In genomic region chr22:45638834-45639746, GRCh38 we compare ENCODE assay signal across 1 cellular context.
A peak's percentile ranks its signal among the peaks of the same experiment; 100 is the strongest.
TF ChIP-seq lines count a peak whose summit lies in the region.

No MANE protein-coding gene starts in this region.

TF ChIP-seq in HepG2, 621 proteins besides CTCF, POLR2A, EP300 and RAD21 (continued from another document and continues in another):
- TF ChIP-seq, protein P1, sequence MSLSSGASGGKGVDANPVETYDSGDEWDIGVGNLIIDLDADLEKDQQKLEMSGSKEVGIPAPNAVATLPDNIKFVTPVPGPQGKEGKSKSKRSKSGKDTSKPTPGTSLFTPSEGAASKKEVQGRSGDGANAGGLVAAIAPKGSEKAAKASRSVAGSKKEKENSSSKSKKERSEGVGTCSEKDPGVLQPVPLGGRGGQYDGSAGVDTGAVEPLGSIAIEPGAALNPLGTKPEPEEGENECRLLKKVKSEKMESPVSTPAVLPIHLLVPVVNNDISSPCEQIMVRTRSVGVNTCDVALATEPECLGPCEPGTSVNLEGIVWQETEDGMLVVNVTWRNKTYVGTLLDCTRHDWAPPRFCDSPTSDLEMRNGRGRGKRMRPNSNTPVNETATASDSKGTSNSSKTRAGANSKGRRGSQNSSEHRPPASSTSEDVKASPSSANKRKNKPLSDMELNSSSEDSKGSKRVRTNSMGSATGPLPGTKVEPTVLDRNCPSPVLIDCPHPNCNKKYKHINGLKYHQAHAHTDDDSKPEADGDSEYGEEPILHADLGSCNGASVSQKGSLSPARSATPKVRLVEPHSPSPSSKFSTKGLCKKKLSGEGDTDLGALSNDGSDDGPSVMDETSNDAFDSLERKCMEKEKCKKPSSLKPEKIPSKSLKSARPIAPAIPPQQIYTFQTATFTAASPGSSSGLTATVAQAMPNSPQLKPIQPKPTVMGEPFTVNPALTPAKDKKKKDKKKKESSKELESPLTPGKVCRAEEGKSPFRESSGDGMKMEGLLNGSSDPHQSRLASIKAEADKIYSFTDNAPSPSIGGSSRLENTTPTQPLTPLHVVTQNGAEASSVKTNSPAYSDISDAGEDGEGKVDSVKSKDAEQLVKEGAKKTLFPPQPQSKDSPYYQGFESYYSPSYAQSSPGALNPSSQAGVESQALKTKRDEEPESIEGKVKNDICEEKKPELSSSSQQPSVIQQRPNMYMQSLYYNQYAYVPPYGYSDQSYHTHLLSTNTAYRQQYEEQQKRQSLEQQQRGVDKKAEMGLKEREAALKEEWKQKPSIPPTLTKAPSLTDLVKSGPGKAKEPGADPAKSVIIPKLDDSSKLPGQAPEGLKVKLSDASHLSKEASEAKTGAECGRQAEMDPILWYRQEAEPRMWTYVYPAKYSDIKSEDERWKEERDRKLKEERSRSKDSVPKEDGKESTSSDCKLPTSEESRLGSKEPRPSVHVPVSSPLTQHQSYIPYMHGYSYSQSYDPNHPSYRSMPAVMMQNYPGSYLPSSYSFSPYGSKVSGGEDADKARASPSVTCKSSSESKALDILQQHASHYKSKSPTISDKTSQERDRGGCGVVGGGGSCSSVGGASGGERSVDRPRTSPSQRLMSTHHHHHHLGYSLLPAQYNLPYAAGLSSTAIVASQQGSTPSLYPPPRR (CRISPR knock-in tag; IDR thresholded peaks at IDR 0.05; ENCODE audit: borderline replicate concordance) = peak; percentile 49; the same call in 1 of the 2 replicates
- TF ChIP-seq ZBTB26 (CRISPR knock-in tag; IDR thresholded peaks at IDR 0.05; ENCODE audit: borderline replicate concordance) (no peak; the same call in 1 of the 2 replicates), BCL6 (CRISPR knock-in tag; IDR thresholded peaks at IDR 0.05) (peak; percentile 50), TOPORS (CRISPR knock-in tag; IDR thresholded peaks at IDR 0.05) (no peak), EED (CRISPR knock-in tag; IDR thresholded peaks at IDR 0.05) (no peak), HOXA9 (CRISPR knock-in tag; IDR thresholded peaks at IDR 0.05; ENCODE audit: borderline replicate concordance) (no peak), CEBPB (IDR thresholded peaks at IDR 0.05; ENCODE audit: borderline replicate concordance, low read depth, low read length) (peak; percentile 75), ZBTB42 (CRISPR knock-in tag; IDR thresholded peaks at IDR 0.05) (no peak), MTA3 (CRISPR knock-in tag; IDR thresholded peaks at IDR 0.05) (no peak), KLF15 (CRISPR knock-in tag; IDR thresholded peaks at IDR 0.05; ENCODE audit: borderline replicate concordance) (no peak), IRF9 (CRISPR knock-in tag; IDR thresholded peaks at IDR 0.05; ENCODE audit: borderline replicate concordance) (no peak), SP2 (CRISPR knock-in tag; IDR thresholded peaks at IDR 0.05) (no peak), ERF (CRISPR knock-in tag; IDR thresholded peaks at IDR 0.05) (0 out of 2 replicates have a peak, but pooled peaks have one; percentile 54), ZMYM2 (CRISPR knock-in tag; IDR thresholded peaks at IDR 0.05) (no peak), HDAC2 (CRISPR knock-in tag; IDR thresholded peaks at IDR 0.05) (peak; percentile 24; the same call in 1 of the 2 replicates), FOXA3 (CRISPR knock-in tag; IDR thresholded peaks at IDR 0.05) (no peak), IKZF1 (IDR thresholded peaks at IDR 0.05) (no peak), FOXP4 (CRISPR knock-in tag; IDR thresholded peaks at IDR 0.05) (no peak), MLX (CRISPR knock-in tag; IDR thresholded peaks at IDR 0.05) (no peak), PAWR (CRISPR knock-in tag; IDR thresholded peaks at IDR 0.05; ENCODE audit: borderline replicate concordance) (no peak), ZNF816 (CRISPR knock-in tag; IDR thresholded peaks at IDR 0.05; ENCODE audit: borderline replicate concordance) (no peak), CCDC6 (CRISPR knock-in tag; IDR thresholded peaks at IDR 0.05) (no peak), ZNF20 (CRISPR knock-in tag; IDR thresholded peaks at IDR 0.05) (no peak), FOXA1 (IDR thresholded peaks at IDR 0.05) (no peak), FOXA1 (CRISPR knock-in tag; IDR thresholded peaks at IDR 0.05) (no peak), NRL (CRISPR knock-in tag; IDR thresholded peaks at IDR 0.05; ENCODE audit: borderline replicate concordance) (0 out of 2 replicates have a peak, but pooled peaks have one; percentile 35), ZNF253 (CRISPR knock-in tag; IDR thresholded peaks at IDR 0.05; ENCODE audit: borderline replicate concordance) (no peak), ZNF337 (CRISPR knock-in tag; IDR thresholded peaks at IDR 0.05; ENCODE audit: borderline replicate concordance, low read depth) (no peak), ZNF124 (CRISPR knock-in tag; IDR thresholded peaks at IDR 0.05) (no peak), PHB2 (IDR thresholded peaks at IDR 0.05; ENCODE audit: partially characterized antibody) (no peak), ZNF883 (CRISPR knock-in tag; IDR thresholded peaks at IDR 0.05; ENCODE audit: not compliant biosample characterization) (no peak), SIN3B (IDR thresholded peaks at IDR 0.05; ENCODE audit: low read length) (no peak)
- TF ChIP-seq, protein P2, sequence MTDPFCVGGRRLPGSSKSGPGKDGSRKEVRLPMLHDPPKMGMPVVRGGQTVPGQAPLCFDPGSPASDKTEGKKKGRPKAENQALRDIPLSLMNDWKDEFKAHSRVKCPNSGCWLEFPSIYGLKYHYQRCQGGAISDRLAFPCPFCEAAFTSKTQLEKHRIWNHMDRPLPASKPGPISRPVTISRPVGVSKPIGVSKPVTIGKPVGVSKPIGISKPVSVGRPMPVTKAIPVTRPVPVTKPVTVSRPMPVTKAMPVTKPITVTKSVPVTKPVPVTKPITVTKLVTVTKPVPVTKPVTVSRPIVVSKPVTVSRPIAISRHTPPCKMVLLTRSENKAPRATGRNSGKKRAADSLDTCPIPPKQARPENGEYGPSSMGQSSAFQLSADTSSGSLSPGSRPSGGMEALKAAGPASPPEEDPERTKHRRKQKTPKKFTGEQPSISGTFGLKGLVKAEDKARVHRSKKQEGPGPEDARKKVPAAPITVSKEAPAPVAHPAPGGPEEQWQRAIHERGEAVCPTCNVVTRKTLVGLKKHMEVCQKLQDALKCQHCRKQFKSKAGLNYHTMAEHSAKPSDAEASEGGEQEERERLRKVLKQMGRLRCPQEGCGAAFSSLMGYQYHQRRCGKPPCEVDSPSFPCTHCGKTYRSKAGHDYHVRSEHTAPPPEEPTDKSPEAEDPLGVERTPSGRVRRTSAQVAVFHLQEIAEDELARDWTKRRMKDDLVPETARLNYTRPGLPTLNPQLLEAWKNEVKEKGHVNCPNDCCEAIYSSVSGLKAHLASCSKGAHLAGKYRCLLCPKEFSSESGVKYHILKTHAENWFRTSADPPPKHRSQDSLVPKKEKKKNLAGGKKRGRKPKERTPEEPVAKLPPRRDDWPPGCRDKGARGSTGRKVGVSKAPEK (CRISPR knock-in tag; IDR thresholded peaks at IDR 0.05; ENCODE audit: borderline replicate concordance) = no peak
- TF ChIP-seq, protein P3, sequence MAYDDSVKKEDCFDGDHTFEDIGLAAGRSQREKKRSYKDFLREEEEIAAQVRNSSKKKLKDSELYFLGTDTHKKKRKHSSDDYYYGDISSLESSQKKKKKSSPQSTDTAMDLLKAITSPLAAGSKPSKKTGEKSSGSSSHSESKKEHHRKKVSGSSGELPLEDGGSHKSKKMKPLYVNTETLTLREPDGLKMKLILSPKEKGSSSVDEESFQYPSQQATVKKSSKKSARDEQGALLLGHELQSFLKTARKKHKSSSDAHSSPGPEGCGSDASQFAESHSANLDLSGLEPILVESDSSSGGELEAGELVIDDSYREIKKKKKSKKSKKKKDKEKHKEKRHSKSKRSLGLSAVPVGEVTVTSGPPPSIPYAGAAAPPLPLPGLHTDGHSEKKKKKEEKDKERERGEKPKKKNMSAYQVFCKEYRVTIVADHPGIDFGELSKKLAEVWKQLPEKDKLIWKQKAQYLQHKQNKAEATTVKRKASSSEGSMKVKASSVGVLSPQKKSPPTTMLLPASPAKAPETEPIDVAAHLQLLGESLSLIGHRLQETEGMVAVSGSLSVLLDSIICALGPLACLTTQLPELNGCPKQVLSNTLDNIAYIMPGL (CRISPR knock-in tag; IDR thresholded peaks at IDR 0.05; ENCODE audit: borderline replicate concordance in 1 of 2, low read depth in 1 of 2) = no peak
- TF ChIP-seq, protein P4, sequence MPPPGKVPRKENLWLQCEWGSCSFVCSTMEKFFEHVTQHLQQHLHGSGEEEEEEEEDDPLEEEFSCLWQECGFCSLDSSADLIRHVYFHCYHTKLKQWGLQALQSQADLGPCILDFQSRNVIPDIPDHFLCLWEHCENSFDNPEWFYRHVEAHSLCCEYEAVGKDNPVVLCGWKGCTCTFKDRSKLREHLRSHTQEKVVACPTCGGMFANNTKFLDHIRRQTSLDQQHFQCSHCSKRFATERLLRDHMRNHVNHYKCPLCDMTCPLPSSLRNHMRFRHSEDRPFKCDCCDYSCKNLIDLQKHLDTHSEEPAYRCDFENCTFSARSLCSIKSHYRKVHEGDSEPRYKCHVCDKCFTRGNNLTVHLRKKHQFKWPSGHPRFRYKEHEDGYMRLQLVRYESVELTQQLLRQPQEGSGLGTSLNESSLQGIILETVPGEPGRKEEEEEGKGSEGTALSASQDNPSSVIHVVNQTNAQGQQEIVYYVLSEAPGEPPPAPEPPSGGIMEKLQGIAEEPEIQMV (CRISPR knock-in tag; IDR thresholded peaks at IDR 0.05; ENCODE audit: low read depth) = no peak
- TF ChIP-seq, protein P5, sequence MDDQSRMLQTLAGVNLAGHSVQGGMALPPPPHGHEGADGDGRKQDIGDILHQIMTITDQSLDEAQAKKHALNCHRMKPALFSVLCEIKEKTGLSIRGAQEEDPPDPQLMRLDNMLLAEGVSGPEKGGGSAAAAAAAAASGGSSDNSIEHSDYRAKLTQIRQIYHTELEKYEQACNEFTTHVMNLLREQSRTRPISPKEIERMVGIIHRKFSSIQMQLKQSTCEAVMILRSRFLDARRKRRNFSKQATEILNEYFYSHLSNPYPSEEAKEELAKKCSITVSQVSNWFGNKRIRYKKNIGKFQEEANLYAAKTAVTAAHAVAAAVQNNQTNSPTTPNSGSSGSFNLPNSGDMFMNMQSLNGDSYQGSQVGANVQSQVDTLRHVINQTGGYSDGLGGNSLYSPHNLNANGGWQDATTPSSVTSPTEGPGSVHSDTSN (CRISPR knock-in tag; IDR thresholded peaks at IDR 0.05; ENCODE audit: borderline replicate concordance) = no peak
- TF ChIP-seq, protein P6, sequence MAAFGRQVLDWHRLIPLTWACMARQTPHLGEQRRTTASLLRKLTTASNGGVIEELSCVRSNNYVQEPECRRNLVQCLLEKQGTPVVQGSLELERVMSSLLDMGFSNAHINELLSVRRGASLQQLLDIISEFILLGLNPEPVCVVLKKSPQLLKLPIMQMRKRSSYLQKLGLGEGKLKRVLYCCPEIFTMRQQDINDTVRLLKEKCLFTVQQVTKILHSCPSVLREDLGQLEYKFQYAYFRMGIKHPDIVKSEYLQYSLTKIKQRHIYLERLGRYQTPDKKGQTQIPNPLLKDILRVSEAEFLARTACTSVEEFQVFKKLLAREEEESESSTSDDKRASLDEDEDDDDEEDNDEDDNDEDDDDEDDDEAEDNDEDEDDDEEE (CRISPR knock-in tag; IDR thresholded peaks at IDR 0.05) = no peak
- TF ChIP-seq, protein P7, sequence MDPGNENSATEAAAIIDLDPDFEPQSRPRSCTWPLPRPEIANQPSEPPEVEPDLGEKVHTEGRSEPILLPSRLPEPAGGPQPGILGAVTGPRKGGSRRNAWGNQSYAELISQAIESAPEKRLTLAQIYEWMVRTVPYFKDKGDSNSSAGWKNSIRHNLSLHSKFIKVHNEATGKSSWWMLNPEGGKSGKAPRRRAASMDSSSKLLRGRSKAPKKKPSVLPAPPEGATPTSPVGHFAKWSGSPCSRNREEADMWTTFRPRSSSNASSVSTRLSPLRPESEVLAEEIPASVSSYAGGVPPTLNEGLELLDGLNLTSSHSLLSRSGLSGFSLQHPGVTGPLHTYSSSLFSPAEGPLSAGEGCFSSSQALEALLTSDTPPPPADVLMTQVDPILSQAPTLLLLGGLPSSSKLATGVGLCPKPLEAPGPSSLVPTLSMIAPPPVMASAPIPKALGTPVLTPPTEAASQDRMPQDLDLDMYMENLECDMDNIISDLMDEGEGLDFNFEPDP (CRISPR knock-in tag; conservative IDR thresholded peaks at IDR 0.05) = no peak
- TF ChIP-seq, protein P8, sequence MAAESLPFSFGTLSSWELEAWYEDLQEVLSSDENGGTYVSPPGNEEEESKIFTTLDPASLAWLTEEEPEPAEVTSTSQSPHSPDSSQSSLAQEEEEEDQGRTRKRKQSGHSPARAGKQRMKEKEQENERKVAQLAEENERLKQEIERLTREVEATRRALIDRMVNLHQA (CRISPR knock-in tag; IDR thresholded peaks at IDR 0.05) = no peak
